1 cellular context compared by ENCODE assay signal in the genomic region with DNA sequence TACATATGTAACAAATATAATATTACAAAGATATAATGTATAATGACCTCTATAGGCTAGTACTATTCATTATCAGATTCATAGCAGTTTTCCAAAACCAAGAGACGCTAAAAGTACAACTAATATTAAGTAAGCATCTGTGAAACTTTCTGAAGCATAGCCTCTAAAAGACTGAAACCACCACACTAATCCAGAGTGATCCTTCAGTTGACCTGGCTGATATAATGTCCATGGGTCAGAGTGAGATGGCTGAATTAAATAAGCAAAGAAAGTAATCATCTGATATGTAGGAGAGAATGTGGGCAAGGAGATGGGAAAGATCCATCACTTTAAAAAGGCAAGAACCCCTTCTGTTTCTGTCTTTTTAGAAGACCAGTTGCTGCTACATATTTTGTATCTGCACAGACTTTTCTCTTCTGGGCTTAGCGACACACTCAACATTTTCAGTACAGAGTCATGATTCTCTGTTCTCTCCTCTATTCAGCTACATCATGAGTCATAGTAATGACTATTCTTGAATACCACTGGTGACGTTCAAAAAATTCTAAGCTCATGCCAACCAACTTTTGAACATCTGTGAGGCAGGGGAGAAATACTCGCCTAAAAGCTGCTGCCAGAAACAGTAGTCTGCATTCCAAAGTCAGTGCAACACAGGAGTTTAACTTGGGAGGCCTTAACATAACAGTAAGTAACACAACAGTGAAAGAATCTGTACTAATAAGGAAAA.
TF ChIP-seq lines count a peak whose summit lies in the region.

No MANE protein-coding gene starts in this region.

TF ChIP-seq in WTC11, 78 proteins besides CTCF, POLR2A, EP300 and RAD21 (continued from another document):
- TF ChIP-seq ZNF281 (CRISPR knock-in tag; IDR thresholded peaks at IDR 0.05) (no peak), MXD4 (CRISPR knock-in tag; IDR thresholded peaks at IDR 0.05; ENCODE audit: borderline replicate concordance) (no peak), SMAD3 (CRISPR knock-in tag; IDR thresholded peaks at IDR 0.05; ENCODE audit: borderline replicate concordance) (no peak), GRHL2 (CRISPR knock-in tag; IDR thresholded peaks at IDR 0.05; ENCODE audit: insufficient replicate concordance, severe bottlenecking) (no peak), NR2C2 (CRISPR knock-in tag; IDR thresholded peaks at IDR 0.05) (no peak)
